8 cellular contexts compared by ENCODE assay signal in genomic region chr15:70486451-70487379, GRCh38.
DNase-seq lines count a peak whose midpoint lies in the region; ATAC-seq, FAIRE-seq and TF ChIP-seq lines count a peak whose summit lies in the region.

No MANE protein-coding gene starts in this region.

- ATAC-seq in GM18861 (IDR thresholded peaks at IDR 0.05; ENCODE audit: unreplicated experiment) (peak; percentile 49), HG02884 (IDR thresholded peaks at IDR 0.05; ENCODE audit: unreplicated experiment) (peak; percentile 58), omental fat pad (ENCODE audit: low FRiP score) (peak; percentile 41)

- H3K4me3 ChIP-seq in adipocyte (ENCODE audit: low read length), result no peak overlapping the region

- H3K9ac ChIP-seq in adipocyte (ENCODE audit: low read length), result peak overlapping the region; percentile 48

- FAIRE-seq in RCC 7860 (lab: Jason Lieb, UNC), result peak; percentile 86

- H3K9me3 ChIP-seq in adipocyte (ENCODE audit: control insufficient read depth, low read length), result no peaks in the 10 kb centered on the region

- H3K4me1 ChIP-seq in adipocyte (ENCODE audit: control insufficient read depth, insufficient read depth, low read length), result peaks cover 27% of the 10 kb centered on the region

- H3K36me3 ChIP-seq in adipocyte (ENCODE audit: control insufficient read depth, insufficient read depth, low read length, severe bottlenecking), result no peaks in the 10 kb centered on the region

- peaks cover 4% of the 10 kb centered on the region for H3K27me3 ChIP-seq in adipocyte (replicated peaks; ENCODE audit: control insufficient read depth, insufficient read depth, low read length)

- no peak for TF ChIP-seq CTCF in omental fat pad (IDR thresholded peaks at IDR 0.05)

- peak; percentile 96 for DNase-seq in RCC 7860 (ENCODE audit: low spot score)
- peak; percentile 54 for DNase-seq in adipocyte (ENCODE audit: low read depth)
- DNase-seq in omental fat pad (ENCODE audit: low spot score), result no peak
- DNase-seq in NCI-H748 (lab: John Stamatoyannopoulos, UW; ENCODE audit: unreplicated experiment), result no peak
- DNase-seq in NCI-H2171 (lab: John Stamatoyannopoulos, UW), result no peak
- no peak for DNase-seq in NCI-H146 treated with DMSO at 0.1 percent for 48 hours (lab: John Stamatoyannopoulos, UW; ENCODE audit: unreplicated experiment)

Comparison
In these comparisons a context has a peak if more than half of its experiments do, and no peak if none do; other contexts are left out.
1. DNase-seq: peak in RCC 7860 (single experiment) and adipocyte (single experiment); none in omental fat pad (single experiment), NCI-H748 (single experiment), NCI-H2171 (single experiment) and NCI-H146 treated with DMSO at 0.1 percent for 48 hours (single experiment).
2. Peak in every context shown above with its lines, with median percentiles within 50 percentile points of each other: ATAC-seq.